In the genomic region with DNA sequence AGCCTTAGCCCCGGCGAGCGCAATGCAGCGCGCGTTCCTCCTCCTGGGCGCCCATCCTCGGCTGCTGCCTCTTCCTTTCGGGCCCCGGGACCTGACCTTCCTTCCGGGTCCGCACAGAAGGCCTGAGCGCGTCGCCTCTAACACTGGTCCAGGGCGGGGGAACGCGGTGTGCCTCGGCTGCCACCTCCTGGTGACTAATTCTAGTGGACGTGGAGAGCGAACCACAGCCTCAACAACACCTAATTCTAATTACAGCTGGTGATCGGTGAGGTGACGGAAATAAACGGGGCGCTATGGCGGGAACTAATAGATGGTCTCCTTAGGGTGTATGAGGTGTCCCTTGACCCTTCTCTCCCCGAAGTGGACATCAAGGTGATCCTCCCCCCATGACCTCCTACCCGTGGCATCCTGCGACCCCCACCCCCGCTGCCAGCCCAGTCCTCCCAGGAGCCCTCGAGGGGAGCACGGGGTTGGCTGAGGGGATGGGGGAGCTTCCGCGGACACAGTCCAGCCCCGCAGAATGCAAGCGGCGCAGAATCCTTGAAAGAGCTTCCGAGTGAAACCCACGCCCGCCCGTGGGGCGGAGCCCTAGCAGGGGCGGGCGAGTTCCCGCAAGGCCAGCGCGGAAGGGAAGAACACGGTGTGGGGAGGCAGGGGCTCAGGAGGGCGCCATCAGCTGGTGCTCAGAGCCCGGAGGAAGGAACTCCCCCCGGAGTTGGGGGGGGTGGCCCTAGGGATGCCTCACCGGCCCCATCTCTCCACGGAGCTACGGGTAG, we compare ENCODE assay signal across 8 cellular contexts. TPM values are rescaled to one million over a fixed set of nuclear protein-coding genes. Genes with fewer than 3 reads are reported as not detected.
A peak's percentile ranks its signal among the peaks of the same experiment; 100 is the strongest.
DNase-seq lines count a peak whose midpoint lies in the region; ATAC-seq and TF ChIP-seq lines count a peak whose summit lies in the region.

No MANE protein-coding gene starts in this region.

- H3K27ac ChIP-seq in duodenal mucosa (ENCODE audit: low read depth, low read length) = no peak overlapping the region
- no peak overlapping the region for H3K27ac ChIP-seq in right lobe of liver

- intact Hi-C loops in right lobe of liver (cut with DNase I) = no loop called here

- DNase-seq in BE2C (peak; percentile 63), NCI-H226 (peak; percentile 54), right lobe of liver (peak; percentile 85 to 89 (median 88))
- peak; percentile 12 to 40 for DNase-seq in activated CD4-positive, alpha-beta T cell treated with anti-CD3 and anti-CD28 coated beads for 4 hours
- peak; percentile 56 for DNase-seq in stimulated activated CD4-positive, alpha-beta T cell treated with anti-CD3 and anti-CD28 coated beads, Interleukin-4, amount 100 ng/mL, for 1 hour

- ATAC-seq in GM18907 (IDR thresholded peaks at IDR 0.05; ENCODE audit: unreplicated experiment) (peak; percentile 99), HG03097 (IDR thresholded peaks at IDR 0.05; ENCODE audit: low FRiP score, unreplicated experiment) (peak; percentile 98), right lobe of liver (peak; percentile 100)

- no peaks in the 10 kb centered on the region for H3K9me3 ChIP-seq in BE2C
- no peaks in the 10 kb centered on the region for H3K9me3 ChIP-seq in duodenal mucosa (ENCODE audit: control insufficient read depth in 1 of 2, low read length in 2 of 2)
- H3K9me3 ChIP-seq in right lobe of liver = no peaks in the 10 kb centered on the region

- H3K4me1 ChIP-seq in BE2C = no peaks in the 10 kb centered on the region
- H3K4me1 ChIP-seq in duodenal mucosa (ENCODE audit: control insufficient read depth in 1 of 2, insufficient read depth in 2 of 2, low read length in 2 of 2) = no peaks in the 10 kb centered on the region
- peaks cover 0 to 9% (median 0%) of the 10 kb centered on the region in 4 donors for H3K4me1 ChIP-seq in right lobe of liver

- H3K36me3 ChIP-seq in BE2C (no peaks in the 10 kb centered on the region), duodenal mucosa (ENCODE audit: control insufficient read depth in 1 of 2, insufficient read depth in 2 of 2, low read length in 2 of 2) (no peaks in the 10 kb centered on the region), right lobe of liver (no peaks in the 10 kb centered on the region)

- TF ChIP-seq CTCF in BE2C (IDR thresholded peaks at IDR 0.05; ENCODE audit: low read depth, low read length) (peak; percentile 55), right lobe of liver (IDR thresholded peaks at IDR 0.05) (peak; percentile 73 to 80 (median 75))

- no peak for TF ChIP-seq POLR2A in right lobe of liver (IDR thresholded peaks at IDR 0.05)

- no peak overlapping the region for H3K9ac ChIP-seq in duodenal mucosa (ENCODE audit: low read depth in 1 of 2, low read length in 2 of 2)

- H3K27me3 ChIP-seq in BE2C = no peaks in the 10 kb centered on the region
- peaks cover 3 to 16% of the 10 kb centered on the region in 2 donors for H3K27me3 ChIP-seq in duodenal mucosa (ENCODE audit: control insufficient read depth in 1 of 2, insufficient read depth in 2 of 2, low read length in 2 of 2)
- H3K27me3 ChIP-seq in right lobe of liver = no peaks in the 10 kb centered on the region

- under 1% methylated on average over 23 of the region's 54 CpGs for WGBS in right lobe of liver (ENCODE audit: insufficient coverage, low coverage, low lambda C conversion rate, missing lambda C conversion rate)

- peak overlapping the region; percentile 44 for H3K4me3 ChIP-seq in BE2C (ENCODE audit: low read depth, low read length)
- peak overlapping the region; percentile 59 to 69 for H3K4me3 ChIP-seq in duodenal mucosa (ENCODE audit: low read depth in 1 of 2, low read length in 2 of 2)
- H3K4me3 ChIP-seq in right lobe of liver = peak overlapping the region; percentile 28 to 44 (median 35)

RNA-seq across cellular contexts. Expression of a gene that starts 12.8 kb away (rescaled TPM):
- not detected for polyA plus RNA-seq in BE2C (2012; ENCODE audit: insufficient read depth, insufficient read length, low read depth)
- under 1 TPM in 2 of 6 experiments, not detected in 4; 0.27 to 0.37 TPM for total RNA-seq in right lobe of liver

RNA-seq across cellular contexts. Expression of a gene that starts 28.6 kb away (rescaled TPM):
- not detected for polyA plus RNA-seq in BE2C (2012; ENCODE audit: insufficient read depth, insufficient read length, low read depth)
- total RNA-seq in right lobe of liver = under 1 TPM in 1 of 6 experiments, not detected in 5; 0.24 TPM

RNA-seq across cellular contexts. Expression of a gene that starts 33.5 kb away (rescaled TPM):
- 1.1 TPM for polyA plus RNA-seq in BE2C (2012; ENCODE audit: insufficient read depth, insufficient read length, low read depth)
- total RNA-seq in right lobe of liver = 10 to 100 TPM in 4 of 6 experiments, 1 to 10 TPM in 2; 2.8 to 44.2 (median 16.8) TPM

RNA-seq across cellular contexts. Expression of a gene that starts 48.8 kb away (rescaled TPM):
- polyA plus RNA-seq in BE2C (2012; ENCODE audit: insufficient read depth, insufficient read length, low read depth) = not detected
- not detected for total RNA-seq in right lobe of liver

Comparison
In these comparisons a context has a peak if more than half of its experiments do, and no peak if none do; other contexts are left out.
1. DNase-seq: peak in every context shown above with its lines; median percentile 88 in right lobe of liver; 63 in BE2C; 56 in stimulated activated CD4-positive, alpha-beta T cell treated with anti-CD3 and anti-CD28 coated beads, Interleukin-4, amount 100 ng/mL, for 1 hour; 54 in NCI-H226; 26 in activated CD4-positive, alpha-beta T cell treated with anti-CD3 and anti-CD28 coated beads for 4 hours.